ENCODE assay signal across 27 cellular contexts in genomic region chrX:6449946-6450345, GRCh38.
"Had no signal": no experiment of that assay in that cellular context is flagged by ENCODE, and none has a peak within 500 bp of the region (broad histone marks: within the 10 kb centered on the region; RNA-seq: fewer than 3 reads in every experiment).

No MANE protein-coding gene starts in this region.

- FAIRE-seq: urothelium cell line had no signal

- ATAC-seq: stimulated activated effector memory CD8-positive, alpha-beta T cell treated with anti-CD3 and anti-CD28 coated beads, Interleukin-12 subunit alpha, Interleukin-12 subunit beta, amount 100 ng/mL, for 72 hours; stimulated activated memory B cell treated with anti-CD40 and anti-IgM and Interleukin-4, amounts not matched to agents 10 μg/mL and 1 μg/mL and 100 μg/mL, for 72 hours; stimulated activated naive B cell treated with anti-CD40 and anti-IgM and Interleukin-4, amounts not matched to agents 10 μg/mL and 1 μg/mL and 100 μg/mL, for 72 hours; stimulated activated naive CD8-positive, alpha-beta T cell treated with anti-CD3 and anti-CD28 coated beads, Interleukin-15, amount 100 ng/mL, for 72 hours; stimulated activated naive CD8-positive, alpha-beta T cell treated with anti-CD3 and anti-CD28 coated beads, Interleukin-15, Interleukin-2, amounts not matched to agents 100 U/mL and 50 U/mL, for 24 hours; upper lobe of right lung had no signal

- H3K27me3 ChIP-seq: stomach, suprapubic skin, testis, thyroid gland, tibial artery, tibial nerve, transverse colon, upper lobe of left lung, upper lobe of right lung, uterus, vagina had no signal

- H3K4me1 ChIP-seq: suprapubic skin, testis, thyroid gland, tibial artery, tibial nerve, transverse colon, upper lobe of left lung, upper lobe of right lung, uterus, vagina had no signal

- H3K9me3 ChIP-seq: stomach, suprapubic skin, testis, thoracic aorta, thyroid gland, tibial artery, tibial nerve, transverse colon, upper lobe of left lung, upper lobe of right lung, uterus, vagina had no signal

- DNase-seq: stimulated activated CD4-positive, alpha-beta T cell treated with anti-CD3 and anti-CD28 coated beads, Interleukin-2, amount 100 ng/mL, for 48 hours; stimulated activated CD4-positive, alpha-beta T cell treated with anti-CD3 and anti-CD28 coated beads, Interleukin-4, amount 100 ng/mL, for 1 hour; stimulated activated CD4-positive, alpha-beta T cell treated with anti-CD3 and anti-CD28 coated beads, Interleukin-4, amount 100 ng/mL, for 24 hours; stimulated activated CD4-positive, alpha-beta T cell treated with anti-CD3 and anti-CD28 coated beads, Interleukin-4, amount 100 ng/mL, for 4 hours; stimulated activated CD8-positive, alpha-beta memory T cell treated with anti-CD3 and anti-CD28 coated beads, Interleukin-4, amount 100 ng/mL, for 48 hours; stimulated activated naive B cell treated with anti-CD40 and anti-IgM and Interleukin-4, amounts not matched to agents 10 μg/mL and 1 μg/mL and 100 μg/mL, for 72 hours; stimulated activated naive CD4-positive, alpha-beta T cell; stimulated activated naive CD4-positive, alpha-beta T cell treated with Interleukin-2 at 50 U/mL for 16 hours; stimulated activated naive CD8-positive, alpha-beta T cell treated with anti-CD3 and anti-CD28 coated beads, Interleukin-15, amount 100 ng/mL, for 72 hours; stimulated activated naive CD8-positive, alpha-beta T cell treated with anti-CD3 and anti-CD28 coated beads, Interleukin-15, Interleukin-2, amounts not matched to agents 100 U/mL and 50 U/mL, for 24 hours; stomach; substantia nigra; testis; thyroid gland; tibial artery; transverse colon; trophoblast cell; upper lobe of left lung; upper lobe of right lung; uterus had no signal

- H3K4me3 ChIP-seq: stomach, suprapubic skin, testis, thoracic aorta, thyroid gland, tibial artery, tibial nerve, transverse colon, upper lobe of left lung, upper lobe of right lung, uterus, vagina had no signal

- H3K27ac ChIP-seq: stomach, suprapubic skin, testis, thoracic aorta, thyroid gland, tibial artery, tibial nerve, transverse colon, upper lobe of left lung, upper lobe of right lung, uterus, vagina had no signal

- H3K36me3 ChIP-seq: stomach, suprapubic skin, thoracic aorta, thyroid gland, tibial artery, tibial nerve, transverse colon, upper lobe of left lung, upper lobe of right lung, uterus, vagina had no signal
